11 cellular contexts compared by ENCODE assay signal in the genomic region with DNA sequence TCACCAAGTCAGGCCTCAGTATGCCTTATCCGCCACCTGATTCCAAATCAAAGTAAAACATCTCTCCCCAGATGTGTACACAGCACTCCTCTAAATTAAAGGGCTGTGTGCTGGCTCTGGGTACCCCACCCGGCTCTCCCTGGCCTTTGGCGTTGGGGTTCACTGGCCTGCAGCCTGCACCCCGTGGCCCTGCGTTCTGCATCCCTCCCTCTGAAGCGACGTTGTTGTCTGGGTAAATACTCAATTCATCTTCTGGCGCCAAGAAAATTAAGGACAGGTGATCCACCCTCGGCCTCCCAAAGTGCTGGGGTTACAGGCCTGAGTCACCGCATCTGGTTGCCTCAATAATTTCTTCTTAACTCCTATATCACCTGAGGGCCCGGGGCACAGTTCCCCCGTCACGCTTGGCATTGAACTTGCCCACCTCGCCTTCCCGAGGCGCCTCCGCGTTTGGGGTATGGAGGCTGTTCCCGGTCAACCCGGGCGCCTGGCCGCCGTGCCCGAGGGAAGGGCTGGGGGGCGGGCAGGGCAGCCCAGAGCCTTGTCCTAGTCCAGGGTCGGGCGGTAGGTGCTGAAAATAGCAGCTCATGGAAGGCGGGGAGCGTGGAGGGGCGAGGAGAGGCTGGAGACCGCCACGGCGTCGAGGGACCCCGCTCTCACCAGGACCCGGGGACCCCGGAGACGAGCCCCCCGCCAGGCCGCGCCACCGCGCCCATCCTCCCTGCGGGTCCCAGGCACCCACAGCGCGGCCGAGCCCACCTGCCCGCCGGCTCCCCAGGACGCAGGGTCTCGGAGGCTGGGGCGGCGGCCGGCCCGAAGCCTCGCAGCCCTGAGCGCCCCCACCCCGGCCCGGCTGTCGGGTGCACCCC. TPM values are rescaled to one million over a fixed set of nuclear protein-coding genes. Genes with fewer than 3 reads are reported as not detected.
DNase-seq lines count a peak whose midpoint lies in the region; ATAC-seq and TF ChIP-seq lines count a peak whose summit lies in the region.
"Had no signal": no experiment of that assay in that cellular context is flagged by ENCODE, and none has a peak within 500 bp of the region (broad histone marks: within the 10 kb centered on the region; RNA-seq: fewer than 3 reads in every experiment).

No MANE protein-coding gene starts in this region.

- TF ChIP-seq EP300 in transverse colon (IDR thresholded peaks at IDR 0.05; ENCODE audit: low read depth) = no peak

- no peaks in the 10 kb centered on the region for H3K36me3 Mint-ChIP-seq in activated CD4-positive, alpha-beta T cell treated with anti-CD3 and anti-CD28 coated beads, Interleukin-2, amount 10 ng/mL, durations not matched to agents 24 days and 14 days (ENCODE audit: low read depth)
- H3K36me3 Mint-ChIP-seq in neural crest cell (ENCODE audit: low read depth) = no peaks in the 10 kb centered on the region

- H3K4me1 Mint-ChIP-seq in activated CD4-positive, alpha-beta T cell treated with anti-CD3 and anti-CD28 coated beads, Interleukin-2, amount 10 ng/mL, durations not matched to agents 24 days and 14 days = peaks cover 6% of the 10 kb centered on the region
- no peaks in the 10 kb centered on the region for H3K4me1 Mint-ChIP-seq in neural crest cell

- WGBS in transverse colon (ENCODE audit: low coverage in 1 of 2), 2 donors = 42% methylated on average over 25 of the region's 60 CpGs; no CpG with 5 or more reads in 1 of the 2 donors

- intact Hi-C loops in activated CD4-positive, alpha-beta T cell treated with anti-CD3 and anti-CD28 coated beads, Interleukin-2, amount 10 ng/mL, durations not matched to agents 24 days and 14 days (cut with micrococcal nuclease) = loop anchor here (10.0 kb wide), 1 partner anchor 90 kb away; no protein-coding TSS in a partner anchor
- intact Hi-C loops in left cardiac atrium (cut with DNase I) (loop anchor here (5.0 to 10.0 kb wide), 2 partner anchors 87 to 90 kb away; no protein-coding TSS in a partner anchor), transverse colon (cut with DNase I; ENCODE audit: low total_unique reads) (no loop called here)

- no peaks in the 10 kb centered on the region for H3K9me3 Mint-ChIP-seq in activated CD4-positive, alpha-beta T cell treated with anti-CD3 and anti-CD28 coated beads, Interleukin-2, amount 10 ng/mL, durations not matched to agents 24 days and 14 days
- no peaks in the 10 kb centered on the region for H3K9me3 Mint-ChIP-seq in neural crest cell

- no peak for DNase-seq in activated CD4-positive, alpha-beta T cell treated with anti-CD3 and anti-CD28 coated beads, Interleukin-2, amount 10 ng/mL, durations not matched to agents 24 days and 14 days
- no peak for DNase-seq in activated CD4-positive, alpha-beta T cell treated with anti-CD3 and anti-CD28 coated beads, Interleukin-2, amount 50 U/mL, for 48 hours
- DNase-seq in left cardiac atrium (no peak), neural crest cell (ENCODE audit: low read depth, low spot score) (no peak), transverse colon (no peak), NCI-H2107 (lab: John Stamatoyannopoulos, UW) (no peak), dedifferentiated amniotic fluid mesenchymal stem cell (ENCODE audit: extremely low spot score) (no peak), LoVo (ENCODE audit: low spot score) (no peak)
- DNase-seq: GF-D8, NCI-H1694, posterior cingulate gyrus had no signal

- peak; percentile 27 to 45 for ATAC-seq in left cardiac atrium

- peak overlapping the region; percentile 5 for H3K4me3 Mint-ChIP-seq in activated CD4-positive, alpha-beta T cell treated with anti-CD3 and anti-CD28 coated beads, Interleukin-2, amount 10 ng/mL, durations not matched to agents 24 days and 14 days
- no peak overlapping the region for H3K4me3 Mint-ChIP-seq in neural crest cell

- H3K27ac Mint-ChIP-seq in activated CD4-positive, alpha-beta T cell treated with anti-CD3 and anti-CD28 coated beads, Interleukin-2, amount 10 ng/mL, durations not matched to agents 24 days and 14 days = no peak overlapping the region
- H3K27ac Mint-ChIP-seq in neural crest cell (ENCODE audit: unreplicated experiment) = peak overlapping the region; percentile 23

- no peak for TF ChIP-seq POLR2A in transverse colon (IDR thresholded peaks at IDR 0.05)

- peak overlapping the region; percentile 25 to 78 (median 62) for H3K4me3 ChIP-seq in transverse colon

- no peaks in the 10 kb centered on the region for H3K9me3 ChIP-seq in transverse colon

- peaks cover 18% of the 10 kb centered on the region for H3K27me3 ChIP-seq in transverse colon

- H3K4me1 ChIP-seq in transverse colon = peaks cover 3 to 47% (median 10%) of the 10 kb centered on the region in 4 donors

- peaks cover 42% of the 10 kb centered on the region for H3K27me3 Mint-ChIP-seq in activated CD4-positive, alpha-beta T cell treated with anti-CD3 and anti-CD28 coated beads, Interleukin-2, amount 10 ng/mL, durations not matched to agents 24 days and 14 days
- peaks cover 83% of the 10 kb centered on the region for H3K27me3 Mint-ChIP-seq in neural crest cell (ENCODE audit: low read depth)

- H3K36me3 ChIP-seq in transverse colon = no peaks in the 10 kb centered on the region

- in situ Hi-C loops in transverse colon (cut with MboI; ENCODE audit: low pct_ligation_motif_present in 1 of 4, low pct_unique_long_range_greater_than_20kb in 1 of 4, low sequenced_read_pairs in 3 of 4) = no loop called here

- H3K27ac ChIP-seq in transverse colon = peak overlapping the region; percentile 92 to 98 (median 94)

- no peak for TF ChIP-seq CTCF in neural crest cell (conservative IDR thresholded peaks at IDR 0.05)
- TF ChIP-seq CTCF in transverse colon (IDR thresholded peaks at IDR 0.05) = no peak

RNA-seq across cellular contexts. Expression of a gene that starts 0.5 kb away (rescaled TPM):
- 0.36 and 0.58 TPM in 2 replicates for total RNA-seq in activated CD4-positive, alpha-beta T cell treated with anti-CD3 and anti-CD28 coated beads, Interleukin-2, amount 10 ng/mL, durations not matched to agents 24 days and 14 days
- total RNA-seq in left cardiac atrium = 1 to 10 TPM; 1.7 to 2.1 TPM
- 0.11 and 0.40 TPM in 2 replicates for total RNA-seq in neural crest cell
- 100 to 1,000 TPM in 3 of 4 donors, 10 to 100 TPM in 1; 77.4 to 199 (median 141) TPM for total RNA-seq in transverse colon

Comparison
In these comparisons a context has a peak if more than half of its experiments do, and no peak if none do; other contexts are left out.
1. RNA of a gene that starts 0.5 kb away (total RNA-seq): 77.4 to 199 TPM in transverse colon; 1.7 to 2.1 TPM in left cardiac atrium, 0.36 to 0.58 TPM in activated CD4-positive, alpha-beta T cell treated with anti-CD3 and anti-CD28 coated beads, Interleukin-2, amount 10 ng/mL, durations not matched to agents 24 days and 14 days and 0.11 to 0.40 TPM in neural crest cell; every median in the first group is over 10 times any median in the second.